ENCODE assay signal across 8 cellular contexts in the genomic region with DNA sequence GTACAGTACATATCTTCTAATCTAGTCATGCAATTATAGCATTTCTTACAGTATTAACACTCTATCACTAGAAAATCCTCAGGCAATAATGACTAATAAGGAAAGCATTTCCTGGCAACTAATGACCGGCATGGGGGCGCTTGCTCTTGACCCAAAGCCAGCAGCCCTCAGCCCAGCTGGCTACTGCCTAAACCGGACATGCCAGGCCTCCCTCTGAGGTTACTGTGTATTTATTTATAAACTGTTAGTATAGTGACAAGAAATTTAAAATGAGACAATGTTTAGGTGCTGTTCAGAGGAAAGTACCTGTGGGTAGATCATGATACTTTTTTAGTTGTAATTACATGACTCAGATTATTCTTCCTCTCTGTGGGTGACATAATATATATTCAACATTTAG.
DNase-seq lines count a peak whose midpoint lies in the region; ATAC-seq, FAIRE-seq and TF ChIP-seq lines count a peak whose summit lies in the region.

No MANE protein-coding gene starts in this region.

- H3K79me2 ChIP-seq in HCT116 (ENCODE audit: insufficient read depth, low read length): no peaks in the 10 kb centered on the region

- H3K4me2 ChIP-seq in HCT116 (ENCODE audit: low read length): peak overlapping the region; percentile 61

- ATAC-seq in HCT116 (peak; percentile 89), HG03280 (IDR thresholded peaks at IDR 0.05; ENCODE audit: unreplicated experiment) (no peak)

- no peaks in the 10 kb centered on the region for H3K27me3 ChIP-seq in HCT116 (ENCODE audit: insufficient read depth, low read length)

- no peak overlapping the region for H3K4me3 Mint-ChIP-seq in activated CD4-positive, alpha-beta memory T cell treated with anti-CD3 and anti-CD28 coated beads for 36 hours

- TF ChIP-seq CTCF in GM13976 (IDR thresholded peaks at IDR 0.05; ENCODE audit: borderline replicate concordance, control extremely low read depth, extremely low read depth, insufficient read depth, missing control alignments) (no peak), HCT116 (IDR thresholded peaks at IDR 0.05 in 2 of 3, conservative IDR thresholded peaks at IDR 0.05 in 1 of 3; ENCODE audit: borderline replicate concordance in 1 of 3, insufficient read depth in 1 of 3, low read depth in 2 of 3, low read length in 2 of 3) (no peak)

- no peak for FAIRE-seq in GM12892 (lab: Jason Lieb, UNC)

- H3K27me3 Mint-ChIP-seq in activated CD4-positive, alpha-beta memory T cell treated with anti-CD3 and anti-CD28 coated beads for 36 hours: no peaks in the 10 kb centered on the region

- RAD21 ChIA-PET in HCT116 (lab: Charles Lee; ENCODE audit: low non-redundant PET in 1 of 2, low total read pairs in 2 of 2, uncharacterized antibody in 2 of 2, unreplicated experiment in 2 of 2): no interaction called here

- H3K27ac ChIP-seq in HCT116 (ENCODE audit: low read depth, low read length): peak overlapping the region; percentile 79

- H3K9ac ChIP-seq in HCT116 (ENCODE audit: low read length): no peak overlapping the region

- TF ChIP-seq POLR2A in HCT116 (IDR thresholded peaks at IDR 0.05; ENCODE audit: borderline replicate concordance, extremely low read depth, insufficient read depth, insufficient read length) (no peak), GM12892 (IDR thresholded peaks at IDR 0.05; ENCODE audit: low read depth, low read length) (no peak), erythroblast (IDR thresholded peaks at IDR 0.05; ENCODE audit: low read length) (no peak)

- CTCF ChIA-PET in HCT116 (lab: Charles Lee): no interaction called here
- CTCF ChIA-PET in activated CD4-positive, alpha-beta memory T cell treated with anti-CD3 and anti-CD28 coated beads for 36 hours (lab: Charles Lee): no interaction called here

- H3K36me3 ChIP-seq in HCT116 (ENCODE audit: control insufficient read depth in 1 of 2, insufficient read depth in 2 of 2, low read length in 2 of 2): no peaks in the 10 kb centered on the region

- DNase-seq in GM13976 (ENCODE audit: low spot score) (peak; percentile 34), HCT116 (ENCODE audit: low read depth, low spot score) (peak; percentile 71), NCI-H460 (ENCODE audit: extremely low read depth, low read depth) (peak; percentile 84), fibroblast of the conjunctiva (ENCODE audit: low read depth) (peak; percentile 72), GM12892 (ENCODE audit: insufficient read length) (no peak), erythroblast (lab: John Stamatoyannopoulos, UW) (no peak)
- DNase-seq in activated CD4-positive, alpha-beta memory T cell treated with anti-CD3 and anti-CD28 coated beads for 36 hours: no peak

- no peaks in the 10 kb centered on the region for H3K9me2 ChIP-seq in HCT116 (ENCODE audit: insufficient read depth)

- BruUV-seq in HCT116 (replicated peaks; lab: Mats Ljungman, UMichigan): no TSS peak

- H2AFZ ChIP-seq in HCT116 (ENCODE audit: low read depth, low read length, poor library complexity, severe bottlenecking): peak overlapping the region; percentile 79

- no peaks in the 10 kb centered on the region for H3K9me3 Mint-ChIP-seq in activated CD4-positive, alpha-beta memory T cell treated with anti-CD3 and anti-CD28 coated beads for 36 hours

- peak overlapping the region in 1 of 2 experiments; percentile 11; a peak in 2 of 4 replicates for H3K4me3 ChIP-seq in HCT116 (replicated peaks in 1 of 2; ENCODE audit: low read depth in 1 of 2, low read length in 2 of 2)

- no peaks in the 10 kb centered on the region for H3K9me3 ChIP-seq in HCT116 (ENCODE audit: control insufficient read depth in 1 of 2, insufficient read depth in 1 of 2, low read depth in 1 of 2, low read length in 2 of 2)

- in situ Hi-C loops in GM13976 (cut with MboI; ENCODE audit: low sequenced_read_pairs, unreplicated experiment): no loop called here

- no peak overlapping the region for H3K27ac Mint-ChIP-seq in activated CD4-positive, alpha-beta memory T cell treated with anti-CD3 and anti-CD28 coated beads for 36 hours

- peaks cover 5% of the 10 kb centered on the region for H3K4me1 Mint-ChIP-seq in activated CD4-positive, alpha-beta memory T cell treated with anti-CD3 and anti-CD28 coated beads for 36 hours (ENCODE audit: low read depth)

- H3K36me3 Mint-ChIP-seq in activated CD4-positive, alpha-beta memory T cell treated with anti-CD3 and anti-CD28 coated beads for 36 hours: no peaks in the 10 kb centered on the region

- POLR2A ChIA-PET in HCT116 (lab: Charles Lee): no interaction called here
- POLR2A ChIA-PET in activated CD4-positive, alpha-beta memory T cell treated with anti-CD3 and anti-CD28 coated beads for 36 hours (lab: Charles Lee): no interaction called here

- TF ChIP-seq RAD21 in HCT116 (IDR thresholded peaks at IDR 0.05; ENCODE audit: low read depth): peak; percentile 16; the same call in 1 of the 2 replicates

- peaks cover 31 to 34% of the 10 kb centered on the region in 2 experiments for H3K4me1 ChIP-seq in HCT116 (ENCODE audit: control insufficient read depth in 1 of 2, insufficient read depth in 2 of 2, low read length in 2 of 2)

- no peaks in the 10 kb centered on the region for H4K20me1 ChIP-seq in HCT116 (ENCODE audit: insufficient read depth)

- intact Hi-C loops in HCT116 (cut with micrococcal nuclease): no loop called here
- intact Hi-C loops in activated CD4-positive, alpha-beta memory T cell treated with anti-CD3 and anti-CD28 coated beads for 36 hours (cut with micrococcal nuclease): no loop called here

TF ChIP-seq in HCT116, 20 proteins besides CTCF, POLR2A, EP300 and RAD21 (continues in another document):
- TF ChIP-seq POLR2AphosphoS5 (IDR thresholded peaks at IDR 0.05; ENCODE audit: low read depth, low read length) (peak; percentile 49), ATF3 (IDR thresholded peaks at IDR 0.05) (peak; percentile 47; the same call in 1 of the 2 replicates), SP1 (IDR thresholded peaks at IDR 0.05; ENCODE audit: low read depth) (peak; percentile 81), SRF (IDR thresholded peaks at IDR 0.05; ENCODE audit: low read depth) (peak; percentile 89), FOSL1 (IDR thresholded peaks at IDR 0.05; ENCODE audit: low read depth) (peak; percentile 92), YY1 (IDR thresholded peaks at IDR 0.05; ENCODE audit: extremely low read depth, insufficient replicate concordance, low read depth, low read length) (no peak), ELF1 (IDR thresholded peaks at IDR 0.05; ENCODE audit: borderline replicate concordance, low read depth) (0 out of 2 replicates have a peak, but pooled peaks have one; percentile 24), EGR1 (IDR thresholded peaks at IDR 0.05; ENCODE audit: low read depth) (peak; percentile 41; the same call in 1 of the 2 replicates), TCF7L2 (IDR thresholded peaks at IDR 0.05; ENCODE audit: borderline replicate concordance, extremely low read depth, insufficient read depth, insufficient read length) (peak; percentile 77), REST (IDR thresholded peaks at IDR 0.05; ENCODE audit: low read depth) (no peak), ZNF274 (IDR thresholded peaks at IDR 0.05; ENCODE audit: low read depth, low read length) (no peak), MAX (IDR thresholded peaks at IDR 0.05) (no peak), JUND (IDR thresholded peaks at IDR 0.05) (peak; percentile 95)
- TF ChIP-seq, protein P1, sequence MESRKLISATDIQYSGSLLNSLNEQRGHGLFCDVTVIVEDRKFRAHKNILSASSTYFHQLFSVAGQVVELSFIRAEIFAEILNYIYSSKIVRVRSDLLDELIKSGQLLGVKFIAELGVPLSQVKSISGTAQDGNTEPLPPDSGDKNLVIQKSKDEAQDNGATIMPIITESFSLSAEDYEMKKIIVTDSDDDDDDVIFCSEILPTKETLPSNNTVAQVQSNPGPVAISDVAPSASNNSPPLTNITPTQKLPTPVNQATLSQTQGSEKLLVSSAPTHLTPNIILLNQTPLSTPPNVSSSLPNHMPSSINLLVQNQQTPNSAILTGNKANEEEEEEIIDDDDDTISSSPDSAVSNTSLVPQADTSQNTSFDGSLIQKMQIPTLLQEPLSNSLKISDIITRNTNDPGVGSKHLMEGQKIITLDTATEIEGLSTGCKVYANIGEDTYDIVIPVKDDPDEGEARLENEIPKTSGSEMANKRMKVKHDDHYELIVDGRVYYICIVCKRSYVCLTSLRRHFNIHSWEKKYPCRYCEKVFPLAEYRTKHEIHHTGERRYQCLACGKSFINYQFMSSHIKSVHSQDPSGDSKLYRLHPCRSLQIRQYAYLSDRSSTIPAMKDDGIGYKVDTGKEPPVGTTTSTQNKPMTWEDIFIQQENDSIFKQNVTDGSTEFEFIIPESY (IDR thresholded peaks at IDR 0.05; ENCODE audit: extremely low read depth, insufficient replicate concordance, low read length): no peak

Comparison
In these comparisons a context has a peak if more than half of its experiments do, and no peak if none do; other contexts are left out.
1. DNase-seq: peak in GM13976 (single experiment), HCT116 (single experiment), NCI-H460 (single experiment) and fibroblast of the conjunctiva (single experiment); none in GM12892 (single experiment), activated CD4-positive, alpha-beta memory T cell treated with anti-CD3 and anti-CD28 coated beads for 36 hours (single experiment) and erythroblast (0 of 2).